ENCODE assay signal across 1 cellular context in the genomic region with DNA sequence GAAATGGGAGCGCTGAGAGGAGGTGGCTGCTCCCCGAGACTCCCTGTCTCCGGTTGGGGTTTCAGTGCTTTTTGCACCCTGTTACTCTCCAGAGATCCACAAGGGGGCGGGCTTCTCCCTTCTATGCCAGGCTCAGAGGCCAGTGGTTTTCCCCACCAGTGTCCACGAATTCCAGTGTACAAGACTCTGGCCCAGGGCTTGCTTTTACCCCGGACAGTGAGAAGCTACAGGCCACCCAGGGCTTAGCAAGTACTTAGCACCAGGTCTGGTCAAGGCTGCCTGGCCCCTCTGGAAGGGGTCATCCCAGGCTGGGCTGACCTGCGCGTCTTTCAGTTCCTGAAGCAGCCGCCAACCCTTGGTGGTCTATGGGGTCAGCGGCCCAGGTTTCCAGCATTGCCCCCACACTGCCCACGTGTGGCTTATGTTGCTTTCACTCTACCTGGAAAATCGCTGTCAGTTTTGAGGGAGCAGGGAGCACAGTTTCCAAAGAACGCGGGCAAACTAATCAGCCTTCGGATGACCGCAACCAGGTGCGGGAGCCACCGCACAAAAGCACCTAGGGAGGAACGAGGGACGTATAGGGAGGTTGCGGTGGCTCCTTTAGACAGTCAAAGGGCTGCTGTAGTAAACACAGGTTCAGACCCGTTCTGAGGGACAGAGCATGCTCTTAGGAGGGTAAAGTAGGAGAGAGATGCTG.
TF ChIP-seq lines count a peak whose summit lies in the region.

No MANE protein-coding gene starts in this region.

TF ChIP-seq in HepG2, 621 proteins besides CTCF, POLR2A, EP300 and RAD21 (continued from another document):
- no peak for TF ChIP-seq CEBPB (IDR thresholded peaks at IDR 0.05; ENCODE audit: borderline replicate concordance, low read depth, low read length)
- TF ChIP-seq ZSCAN20 (CRISPR knock-in tag; IDR thresholded peaks at IDR 0.05; ENCODE audit: borderline replicate concordance), result peak; percentile 80; the same call in 1 of the 2 replicates
- TF ChIP-seq, protein P1, sequence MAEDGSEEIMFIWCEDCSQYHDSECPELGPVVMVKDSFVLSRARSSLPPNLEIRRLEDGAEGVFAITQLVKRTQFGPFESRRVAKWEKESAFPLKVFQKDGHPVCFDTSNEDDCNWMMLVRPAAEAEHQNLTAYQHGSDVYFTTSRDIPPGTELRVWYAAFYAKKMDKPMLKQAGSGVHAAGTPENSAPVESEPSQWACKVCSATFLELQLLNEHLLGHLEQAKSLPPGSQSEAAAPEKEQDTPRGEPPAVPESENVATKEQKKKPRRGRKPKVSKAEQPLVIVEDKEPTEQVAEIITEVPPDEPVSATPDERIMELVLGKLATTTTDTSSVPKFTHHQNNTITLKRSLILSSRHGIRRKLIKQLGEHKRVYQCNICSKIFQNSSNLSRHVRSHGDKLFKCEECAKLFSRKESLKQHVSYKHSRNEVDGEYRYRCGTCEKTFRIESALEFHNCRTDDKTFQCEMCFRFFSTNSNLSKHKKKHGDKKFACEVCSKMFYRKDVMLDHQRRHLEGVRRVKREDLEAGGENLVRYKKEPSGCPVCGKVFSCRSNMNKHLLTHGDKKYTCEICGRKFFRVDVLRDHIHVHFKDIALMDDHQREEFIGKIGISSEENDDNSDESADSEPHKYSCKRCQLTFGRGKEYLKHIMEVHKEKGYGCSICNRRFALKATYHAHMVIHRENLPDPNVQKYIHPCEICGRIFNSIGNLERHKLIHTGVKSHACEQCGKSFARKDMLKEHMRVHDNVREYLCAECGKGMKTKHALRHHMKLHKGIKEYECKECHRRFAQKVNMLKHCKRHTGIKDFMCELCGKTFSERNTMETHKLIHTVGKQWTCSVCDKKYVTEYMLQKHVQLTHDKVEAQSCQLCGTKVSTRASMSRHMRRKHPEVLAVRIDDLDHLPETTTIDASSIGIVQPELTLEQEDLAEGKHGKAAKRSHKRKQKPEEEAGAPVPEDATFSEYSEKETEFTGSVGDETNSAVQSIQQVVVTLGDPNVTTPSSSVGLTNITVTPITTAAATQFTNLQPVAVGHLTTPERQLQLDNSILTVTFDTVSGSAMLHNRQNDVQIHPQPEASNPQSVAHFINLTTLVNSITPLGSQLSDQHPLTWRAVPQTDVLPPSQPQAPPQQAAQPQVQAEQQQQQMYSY (CRISPR knock-in tag; IDR thresholded peaks at IDR 0.05), result 0 out of 2 replicates have a peak, but pooled peaks have one; percentile 33
- no peak for TF ChIP-seq ZNF124 (CRISPR knock-in tag; IDR thresholded peaks at IDR 0.05)
- TF ChIP-seq, protein P2, sequence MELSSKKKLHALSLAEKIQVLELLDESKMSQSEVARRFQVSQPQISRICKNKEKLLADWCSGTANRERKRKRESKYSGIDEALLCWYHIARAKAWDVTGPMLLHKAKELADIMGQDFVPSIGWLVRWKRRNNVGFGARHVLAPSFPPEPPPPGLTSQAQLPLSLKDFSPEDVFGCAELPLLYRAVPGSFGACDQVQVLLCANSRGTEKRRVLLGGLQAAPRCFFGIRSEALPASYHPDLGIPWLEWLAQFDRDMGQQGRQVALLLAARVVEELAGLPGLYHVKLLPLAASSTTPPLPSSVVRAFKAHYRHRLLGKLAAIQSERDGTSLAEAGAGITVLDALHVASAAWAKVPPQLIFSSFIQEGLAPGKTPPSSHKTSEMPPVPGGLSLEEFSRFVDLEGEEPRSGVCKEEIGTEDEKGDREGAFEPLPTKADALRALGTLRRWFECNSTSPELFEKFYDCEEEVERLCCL (CRISPR knock-in tag; IDR thresholded peaks at IDR 0.05; ENCODE audit: borderline replicate concordance), result no peak
- no peak for TF ChIP-seq ZNF496 (CRISPR knock-in tag; IDR thresholded peaks at IDR 0.05; ENCODE audit: insufficient replicate concordance)
- no peak for TF ChIP-seq ZSCAN5A (CRISPR knock-in tag; IDR thresholded peaks at IDR 0.05; ENCODE audit: borderline replicate concordance)
- TF ChIP-seq SAP130 (CRISPR knock-in tag; IDR thresholded peaks at IDR 0.05; ENCODE audit: low read depth), result no peak
- TF ChIP-seq ELF3 (CRISPR knock-in tag; IDR thresholded peaks at IDR 0.05), result no peak
